18 cellular contexts compared by ENCODE assay signal in genomic region chr16:89936034-89936433, GRCh38. TPM values are rescaled to one million over a fixed set of nuclear protein-coding genes. Genes with fewer than 3 reads are reported as not detected.
A peak's percentile ranks its signal among the peaks of the same experiment; 100 is the strongest.
DNase-seq lines count a peak whose midpoint lies in the region; TF ChIP-seq lines count a peak whose summit lies in the region.
"Had no signal": no experiment of that assay in that cellular context is flagged by ENCODE, and none has a peak within 500 bp of the region (broad histone marks: within the 10 kb centered on the region; RNA-seq: fewer than 3 reads in every experiment).

No MANE protein-coding gene starts in this region.

- H3K27me3 Mint-ChIP-seq in endothelial cell (ENCODE audit: unreplicated experiment) (peaks cover 12% of the 10 kb centered on the region), neural crest cell (ENCODE audit: low read depth) (no peaks in the 10 kb centered on the region), mesothelial cell of epicardium (ENCODE audit: low read depth) (no peaks in the 10 kb centered on the region)

- H3K4me1 Mint-ChIP-seq in endothelial cell (ENCODE audit: unreplicated experiment): no peaks in the 10 kb centered on the region
- no peaks in the 10 kb centered on the region for H3K4me1 Mint-ChIP-seq in neural crest cell
- no peaks in the 10 kb centered on the region for H3K4me1 Mint-ChIP-seq in mesothelial cell of epicardium

- peaks cover 18% of the 10 kb centered on the region for H3K36me3 Mint-ChIP-seq in endothelial cell (ENCODE audit: low read depth, unreplicated experiment)
- peaks cover 21% of the 10 kb centered on the region for H3K36me3 Mint-ChIP-seq in neural crest cell (ENCODE audit: low read depth)
- H3K36me3 Mint-ChIP-seq in mesothelial cell of epicardium: peaks cover 2% of the 10 kb centered on the region
- H3K36me3 Mint-ChIP-seq: CD8-positive, alpha-beta T cell had no signal

- H3K27ac Mint-ChIP-seq in endothelial cell (ENCODE audit: unreplicated experiment) (peak overlapping the region; percentile 61), neural crest cell (ENCODE audit: unreplicated experiment) (no peak overlapping the region), mesothelial cell of epicardium (no peak overlapping the region)
- H3K27ac Mint-ChIP-seq: B cell; CD4-positive, alpha-beta T cell; CD8-positive, alpha-beta T cell had no signal

- H3K9me3 Mint-ChIP-seq in endothelial cell (ENCODE audit: unreplicated experiment) (no peaks in the 10 kb centered on the region), neural crest cell (no peaks in the 10 kb centered on the region), mesothelial cell of epicardium (no peaks in the 10 kb centered on the region)
- H3K9me3 Mint-ChIP-seq: CD4-positive, alpha-beta T cell; CD8-positive, alpha-beta T cell had no signal

- TF ChIP-seq CTCF in endothelial cell (IDR thresholded peaks at IDR 0.05; ENCODE audit: unreplicated experiment): no peak
- no peak for TF ChIP-seq CTCF in neural crest cell (conservative IDR thresholded peaks at IDR 0.05)
- no peak for TF ChIP-seq CTCF in mesothelial cell of epicardium (IDR thresholded peaks at IDR 0.05; ENCODE audit: unreplicated experiment)

- DNase-seq in Daoy (ENCODE audit: low read depth): peak; percentile 0
- no peak for DNase-seq in endothelial cell (ENCODE audit: low spot score)
- no peak for DNase-seq in neural crest cell (ENCODE audit: low read depth, low spot score)
- DNase-seq in NK-92 treated with Interleukin-12 subunit alpha and Interleukin-12 subunit beta, amount 100 ng/mL, for 24 hours (lab: John Stamatoyannopoulos, UW): no peak
- DNase-seq in activated effector memory CD4-positive, alpha-beta T cell treated with anti-CD3 and anti-CD28 coated beads, Interleukin-2, amount 50 U/mL, for 16 hours: no peak
- no peak for DNase-seq in mesothelial cell of epicardium (ENCODE audit: low spot score in 2 of 2, unreplicated experiment in 2 of 2)
- DNase-seq: AML-193; Caco-2; Calu3; CD4-positive, alpha-beta T cell; CD8-positive, alpha-beta T cell; DMS 273 treated with DMSO at 0.1 percent for 48 hours; DMS153; DMS53; DMS79; DND-41; GF-D8 had no signal

- H3K4me3 Mint-ChIP-seq in endothelial cell (ENCODE audit: unreplicated experiment) (peak overlapping the region; percentile 81), neural crest cell (peak overlapping the region; percentile 44), mesothelial cell of epicardium (no peak overlapping the region)
- H3K4me3 Mint-ChIP-seq: B cell; CD4-positive, alpha-beta T cell; CD8-positive, alpha-beta T cell had no signal

RNA-seq across cellular contexts. Expression of gene DEF8, which starts 12.5 kb away (rescaled TPM):
- 81.3 and 111 TPM in 2 replicates for total RNA-seq in Daoy (2014; rRNA removed; shearing (Covaris generic))
- 65.5 TPM for total RNA-seq in endothelial cell (ENCODE audit: unreplicated experiment)
- total RNA-seq in neural crest cell: 67.6 and 70.1 TPM in 2 replicates
- 70.9 to 74.2 TPM (median 74.1 TPM) in 3 replicates for total RNA-seq in mesothelial cell of epicardium

RNA-seq across cellular contexts. Expression of gene TUBB3, which starts 12.9 kb away (rescaled TPM):
- 135 and 149 TPM in 2 replicates for total RNA-seq in Daoy (2014; rRNA removed; shearing (Covaris generic))
- total RNA-seq in endothelial cell (ENCODE audit: unreplicated experiment) (95.7 TPM), neural crest cell (518 and 541 TPM in 2 replicates), mesothelial cell of epicardium (24.5 to 26.4 TPM (median 24.7 TPM) in 3 replicates)

RNA-seq across cellular contexts. Expression of gene MC1R, which starts 17.4 kb away (rescaled TPM):
- total RNA-seq in Daoy (2014; rRNA removed; shearing (Covaris generic)): 0.95 and 1.9 TPM in 2 replicates
- total RNA-seq in endothelial cell (ENCODE audit: unreplicated experiment) (2.9 TPM), neural crest cell (7.7 and 8.3 TPM in 2 replicates), mesothelial cell of epicardium (6.7 to 7.5 TPM (median 7.5 TPM) in 3 replicates)
